Comparison of ENCODE assay signal across 8 cellular contexts in genomic region chr21:31354604-31355443, GRCh38. TPM values are rescaled to one million over a fixed set of nuclear protein-coding genes. Genes with fewer than 3 reads are reported as not detected.
DNase-seq lines count a peak whose midpoint lies in the region; ATAC-seq and TF ChIP-seq lines count a peak whose summit lies in the region.

No MANE protein-coding gene starts in this region.

- no peak overlapping the region for H3K4me3 ChIP-seq in left lung

- H3K36me3 Mint-ChIP-seq in activated T-helper 17 cell treated with anti-CD3 and anti-CD28 coated beads, Interleukin-2, amount 50 U/mL, for 72 hours (ENCODE audit: low read depth) = peaks cover 9% of the 10 kb centered on the region
- H3K36me3 Mint-ChIP-seq in stimulated activated effector memory CD8-positive, alpha-beta T cell treated with anti-CD3 and anti-CD28 coated beads, Interleukin-12 subunit alpha, Interleukin-12 subunit beta, amount 100 ng/mL, for 72 hours = peaks cover 8% of the 10 kb centered on the region

- peak; percentile 98 for DNase-seq in Daoy (ENCODE audit: low read depth)
- DNase-seq in NK-92 (lab: John Stamatoyannopoulos, UW; ENCODE audit: unreplicated experiment) = peak; percentile 32
- peak in 1 of 2 donors; percentile 45 for DNase-seq in left lung
- DNase-seq in stimulated activated effector memory CD8-positive, alpha-beta T cell treated with anti-CD3 and anti-CD28 coated beads, Interleukin-12 subunit alpha, Interleukin-12 subunit beta, amount 100 ng/mL, for 72 hours (ENCODE audit: low spot score in 2 of 2) = peak; percentile 27 to 76
- no peak for DNase-seq in NCI-H1436 (lab: John Stamatoyannopoulos, UW)
- no peak for DNase-seq in iPS-NIHi11 (ENCODE audit: low spot score)

- no peak for TF ChIP-seq CTCF in left lung (IDR thresholded peaks at IDR 0.05)

- ATAC-seq in activated T-helper 17 cell treated with anti-CD3 and anti-CD28 coated beads, Interleukin-2, amount 50 U/mL, for 72 hours (replicated peaks) = peak; percentile 87
- ATAC-seq in left lung = peak; percentile 76
- ATAC-seq in stimulated activated effector memory CD8-positive, alpha-beta T cell treated with anti-CD3 and anti-CD28 coated beads, Interleukin-12 subunit alpha, Interleukin-12 subunit beta, amount 100 ng/mL, for 72 hours = peak; percentile 94
- ATAC-seq in GM18517 (IDR thresholded peaks at IDR 0.05; ENCODE audit: unreplicated experiment) = no peak

- peaks cover 4% of the 10 kb centered on the region for H3K9me3 Mint-ChIP-seq in activated T-helper 17 cell treated with anti-CD3 and anti-CD28 coated beads, Interleukin-2, amount 50 U/mL, for 72 hours
- peaks cover 6% of the 10 kb centered on the region for H3K9me3 Mint-ChIP-seq in stimulated activated effector memory CD8-positive, alpha-beta T cell treated with anti-CD3 and anti-CD28 coated beads, Interleukin-12 subunit alpha, Interleukin-12 subunit beta, amount 100 ng/mL, for 72 hours

- H3K27ac ChIP-seq in left lung = no peak overlapping the region

- H3K9me3 ChIP-seq in left lung = peaks cover 0 to 5% of the 10 kb centered on the region in 2 donors

- H3K4me3 Mint-ChIP-seq in activated T-helper 17 cell treated with anti-CD3 and anti-CD28 coated beads, Interleukin-2, amount 50 U/mL, for 72 hours = peak overlapping the region; percentile 66
- H3K4me3 Mint-ChIP-seq in stimulated activated effector memory CD8-positive, alpha-beta T cell treated with anti-CD3 and anti-CD28 coated beads, Interleukin-12 subunit alpha, Interleukin-12 subunit beta, amount 100 ng/mL, for 72 hours = no peak overlapping the region

- H3K27ac Mint-ChIP-seq in activated T-helper 17 cell treated with anti-CD3 and anti-CD28 coated beads, Interleukin-2, amount 50 U/mL, for 72 hours = peak overlapping the region; percentile 98
- peak overlapping the region; percentile 35 for H3K27ac Mint-ChIP-seq in stimulated activated effector memory CD8-positive, alpha-beta T cell treated with anti-CD3 and anti-CD28 coated beads, Interleukin-12 subunit alpha, Interleukin-12 subunit beta, amount 100 ng/mL, for 72 hours

- peaks cover 28% of the 10 kb centered on the region for H3K4me1 Mint-ChIP-seq in activated T-helper 17 cell treated with anti-CD3 and anti-CD28 coated beads, Interleukin-2, amount 50 U/mL, for 72 hours
- peaks cover 12% of the 10 kb centered on the region for H3K4me1 Mint-ChIP-seq in stimulated activated effector memory CD8-positive, alpha-beta T cell treated with anti-CD3 and anti-CD28 coated beads, Interleukin-12 subunit alpha, Interleukin-12 subunit beta, amount 100 ng/mL, for 72 hours

- no peaks in the 10 kb centered on the region for H3K27me3 Mint-ChIP-seq in activated T-helper 17 cell treated with anti-CD3 and anti-CD28 coated beads, Interleukin-2, amount 50 U/mL, for 72 hours

- intact Hi-C loops in left lung (cut with DNase I) = no loop called here

- no peaks in the 10 kb centered on the region for H3K4me1 ChIP-seq in left lung

- no peaks in the 10 kb centered on the region for H3K27me3 ChIP-seq in left lung

- no peaks in the 10 kb centered on the region for H3K36me3 ChIP-seq in left lung

RNA-seq across cellular contexts. Expression of gene TIAM1, which starts 10.8 kb away (rescaled TPM):
- total RNA-seq in Daoy (2014; rRNA removed; shearing (Covaris generic)) = 17.8 and 19.9 TPM in 2 replicates
- total RNA-seq in activated T-helper 17 cell treated with anti-CD3 and anti-CD28 coated beads, Interleukin-2, amount 50 U/mL, for 72 hours = 10 to 100 TPM; 23.4 to 63.4 TPM
- 10 to 100 TPM in 1 of 2 donors, 1 to 10 TPM in 1; 9.7 to 12.5 TPM for total RNA-seq in left lung

Comparison
In these comparisons a context has a peak if more than half of its experiments do, and no peak if none do; other contexts are left out.
1. DNase-seq: peak in Daoy (single experiment), NK-92 (single experiment) and stimulated activated effector memory CD8-positive, alpha-beta T cell treated with anti-CD3 and anti-CD28 coated beads, Interleukin-12 subunit alpha, Interleukin-12 subunit beta, amount 100 ng/mL, for 72 hours (2 of 2); none in NCI-H1436 (single experiment) and iPS-NIHi11 (single experiment).